8 cellular contexts compared by ENCODE assay signal in genomic region chr14:85532570-85532969, GRCh38. TPM values are rescaled to one million over a fixed set of nuclear protein-coding genes. Genes with fewer than 3 reads are reported as not detected.
DNase-seq lines count a peak whose midpoint lies in the region; ATAC-seq, FAIRE-seq and TF ChIP-seq lines count a peak whose summit lies in the region.

No MANE protein-coding gene starts in this region.

- H2AK5ac ChIP-seq in neuronal stem cell (ENCODE audit: low read depth, low read length) = no peak overlapping the region

- no peak overlapping the region for H3K23ac ChIP-seq in neuronal stem cell (ENCODE audit: low read depth, low read length, poor library complexity)

- H3K4me2 ChIP-seq in A549 (peak overlapping the region; percentile 85), neuronal stem cell (ENCODE audit: insufficient read depth, low read length, poor library complexity, severe bottlenecking) (peak overlapping the region; percentile 93)

- ATAC-seq in A549 (no peak), GM19397 (IDR thresholded peaks at IDR 0.05; ENCODE audit: unreplicated experiment) (no peak)

- peaks cover 14% of the 10 kb centered on the region for H3K4me1 ChIP-seq in A549
- H3K4me1 ChIP-seq in esophagus muscularis mucosa = peaks cover 19 to 63% (median 57%) of the 10 kb centered on the region in 4 donors
- peaks cover 0 to 16% of the 10 kb centered on the region in 2 donors for H3K4me1 ChIP-seq in neuronal stem cell (ENCODE audit: control insufficient read depth in 2 of 2, insufficient read depth in 1 of 2, low read depth in 1 of 2, low read length in 2 of 2)

- no peak overlapping the region for H3K14ac ChIP-seq in neuronal stem cell (ENCODE audit: low read length)

- intact Hi-C loops in esophagus muscularis mucosa (cut with DNase I) = no loop called here

- no peak overlapping the region for H3K18ac ChIP-seq in neuronal stem cell (ENCODE audit: low read length)

- TF ChIP-seq CTCF in A549 (IDR thresholded peaks at IDR 0.05) (no peak), esophagus muscularis mucosa (IDR thresholded peaks at IDR 0.05) (no peak)

- POLR2A ChIA-PET in A549 (lab: Yijun Ruan, JAX) = no interaction called here

- CTCF ChIA-PET in A549 (lab: Yijun Ruan, JAX) = interaction anchor here (1.1 to 1.5 kb wide), 2 partner anchors 45 to 79 kb away, joined by 3 read pairs; no protein-coding TSS in a partner anchor

- no peak for DNase-seq in A549 (ENCODE audit: low read depth in 1 of 2, low spot score in 1 of 2)
- DNase-seq in MG63 = no peak
- DNase-seq in esophagus muscularis mucosa (ENCODE audit: extremely low spot score) = no peak
- DNase-seq in neuronal stem cell (ENCODE audit: low spot score) = no peak
- DNase-seq in COR-L47 (lab: John Stamatoyannopoulos, UW) = no peak
- no peak for DNase-seq in T-helper 2 cell
- no peak for DNase-seq in activated CD4-positive, CD25-positive, alpha-beta regulatory T cell treated with anti-CD3 and anti-CD28 coated beads, Interleukin-2, amount 50 U/mL, for 72 hours

- no peak for TF ChIP-seq EP300 in A549 (IDR thresholded peaks at IDR 0.05)
- TF ChIP-seq EP300 in esophagus muscularis mucosa (IDR thresholded peaks at IDR 0.05) = no peak

- H3K36me3 ChIP-seq in MG63 (no peaks in the 10 kb centered on the region), esophagus muscularis mucosa (no peaks in the 10 kb centered on the region), neuronal stem cell (replicated peaks in 1 of 2; ENCODE audit: control insufficient read depth in 2 of 2, insufficient read depth in 2 of 2, low read length in 2 of 2) (no peaks in the 10 kb centered on the region)

- 8% methylated on average over 6 of the region's 6 CpGs for WGBS in A549 (ENCODE audit: missing lambda C conversion rate)
- WGBS in esophagus muscularis mucosa = 3% methylated on average over 6 of the region's 6 CpGs
- no CpG with 5 or more reads among the region's 6 CpGs for WGBS in neuronal stem cell (ENCODE audit: extremely low coverage in 2 of 2, insufficient read length in 2 of 2, insufficient replicate concordance in 1 of 2), 2 donors

- no peak for FAIRE-seq in A549 (lab: Jason Lieb, UNC)

- no peaks in the 10 kb centered on the region for H3K79me1 ChIP-seq in neuronal stem cell (ENCODE audit: low read depth, low read length)

- no peak overlapping the region for H2BK15ac ChIP-seq in neuronal stem cell (ENCODE audit: low read length)

- no peak overlapping the region for H4K8ac ChIP-seq in neuronal stem cell (ENCODE audit: low read depth, low read length)

- H2BK120ac ChIP-seq in neuronal stem cell (ENCODE audit: low read depth, low read length) = no peak overlapping the region

- H3K9me3 ChIP-seq in A549 (no peaks in the 10 kb centered on the region), MG63 (no peaks in the 10 kb centered on the region), esophagus muscularis mucosa (no peaks in the 10 kb centered on the region), neuronal stem cell (replicated peaks in 1 of 2; ENCODE audit: control insufficient read depth in 2 of 2, insufficient read depth in 1 of 2, low read depth in 1 of 2, low read length in 2 of 2) (no peaks in the 10 kb centered on the region)

- H3K4me3 ChIP-seq in A549 (peak overlapping the region; percentile 51), MG63 (peak overlapping the region; percentile 61), esophagus muscularis mucosa (peak overlapping the region; percentile 59 to 70 (median 60)), neuronal stem cell (ENCODE audit: low read length in 2 of 2) (peak overlapping the region; percentile 3 to 56)

- H3K4ac ChIP-seq in neuronal stem cell (ENCODE audit: low read length) = no peak overlapping the region

- H2AFZ ChIP-seq in neuronal stem cell (ENCODE audit: low read length) = peak overlapping the region; percentile 96

- H2BK12ac ChIP-seq in neuronal stem cell (ENCODE audit: low read length) = no peak overlapping the region

- peak overlapping the region; percentile 58 to 86; a peak in 5 of 6 replicates for H3K27ac ChIP-seq in A549
- peak overlapping the region; percentile 66 to 75 (median 70) for H3K27ac ChIP-seq in esophagus muscularis mucosa (replicated peaks in 1 of 4)
- no peak overlapping the region for H3K27ac ChIP-seq in neuronal stem cell (replicated peaks; ENCODE audit: low read length)

- H3K27me3 ChIP-seq in MG63 = peaks cover 8% of the 10 kb centered on the region; the same call in 1 of the 2 replicates
- peaks cover 0 to 66% (median 16%) of the 10 kb centered on the region in 4 donors for H3K27me3 ChIP-seq in esophagus muscularis mucosa
- peaks cover 2 to 69% (median 35%) of the 10 kb centered on the region in 3 experiments for H3K27me3 ChIP-seq in neuronal stem cell (ENCODE audit: control insufficient read depth in 3 of 3, insufficient read depth in 3 of 3, low read depth in 1 of 3, low read length in 3 of 3)

- no peak overlapping the region for H2BK5ac ChIP-seq in neuronal stem cell (ENCODE audit: low read length)

- no peak overlapping the region for H3K9ac ChIP-seq in neuronal stem cell (ENCODE audit: low read depth, low read length, poor library complexity)

- TF ChIP-seq POLR2A in A549 (IDR thresholded peaks at IDR 0.05; ENCODE audit: low read length) (no peak), esophagus muscularis mucosa (IDR thresholded peaks at IDR 0.05; ENCODE audit: low read depth) (no peak)

- no peak overlapping the region for H4K91ac ChIP-seq in neuronal stem cell (ENCODE audit: low read depth, low read length, poor library complexity)

- TF ChIP-seq RAD21 in A549 (conservative IDR thresholded peaks at IDR 0.05 in 1 of 2, IDR thresholded peaks at IDR 0.05 in 1 of 2) = no peak

TF ChIP-seq in A549, 52 proteins besides CTCF, POLR2A, EP300 and RAD21:
- TF ChIP-seq BHLHE40 (IDR thresholded peaks at IDR 0.05; ENCODE audit: low read depth, low read length) = no peak
- TF ChIP-seq CEBPB (IDR thresholded peaks at IDR 0.05) = no peak
- no peak for TF ChIP-seq ELK1 (IDR thresholded peaks at IDR 0.05; ENCODE audit: low read depth, low read length)
- TF ChIP-seq CHD4 (IDR thresholded peaks at IDR 0.05; ENCODE audit: borderline replicate concordance) = no peak
- TF ChIP-seq USF2 (IDR thresholded peaks at IDR 0.05) = no peak
- TF ChIP-seq HOXB13 (CRISPR knock-in tag; IDR thresholded peaks at IDR 0.05; ENCODE audit: low read depth) = no peak
- no peak for TF ChIP-seq RFX5 (IDR thresholded peaks at IDR 0.05)
- no peak for TF ChIP-seq RCOR1 (IDR thresholded peaks at IDR 0.05; ENCODE audit: low read depth, low read length)
- TF ChIP-seq HDAC2 (IDR thresholded peaks at IDR 0.05) = no peak
- TF ChIP-seq NPAS2 (CRISPR knock-in tag; IDR thresholded peaks at IDR 0.05; ENCODE audit: borderline replicate concordance) = no peak
- TF ChIP-seq HEYL (CRISPR knock-in tag; IDR thresholded peaks at IDR 0.05) = no peak
- no peak for TF ChIP-seq HES2 (IDR thresholded peaks at IDR 0.05)
- TF ChIP-seq MYC (IDR thresholded peaks at IDR 0.05; ENCODE audit: borderline replicate concordance, low read length) = no peak
- no peak for TF ChIP-seq FOXS1 (CRISPR knock-in tag; IDR thresholded peaks at IDR 0.05)
- no peak for TF ChIP-seq BCL3 (IDR thresholded peaks at IDR 0.05)
- no peak for TF ChIP-seq EHF (CRISPR knock-in tag; IDR thresholded peaks at IDR 0.05)
- no peak for TF ChIP-seq RARB (CRISPR knock-in tag; IDR thresholded peaks at IDR 0.05)
- TF ChIP-seq FOSB (CRISPR knock-in tag; IDR thresholded peaks at IDR 0.05) = no peak
- no peak for TF ChIP-seq ZNF302 (CRISPR knock-in tag; IDR thresholded peaks at IDR 0.05)

RNA-seq across cellular contexts. Expression of gene FLRT2, which starts 2.6 kb away (rescaled TPM):
- 6.4 and 7.5 TPM in 2 replicates for polyA plus RNA-seq in A549 (2011; rRNA removed)
- polyA plus RNA-seq in A549 (2012; cell fraction: cytosol; rRNA removed) = 2.6 and 4.2 TPM in 2 replicates
- polyA plus RNA-seq in A549 (2012; cell fraction: nucleus; rRNA removed) = 13.0 and 24.3 TPM in 2 replicates
- 6.6 to 7.0 TPM (median 6.8 TPM) in 3 replicates for polyA plus RNA-seq in A549 (2017; fragmentation: RNase III; extraction: RNeasy Plus Mini Kit Qiagen cat#74134 plus additional on column Dnase treatment)
- polyA minus RNA-seq in A549 (2011; rRNA and poly(A)+ RNA removed) = 12.6 and 13.3 TPM in 2 replicates
- 0.22 and 2.5 TPM in 2 replicates for total RNA-seq in MG63 (2014; rRNA removed; shearing (Covaris generic); ENCODE audit: low replicate concordance)
- 10 to 100 TPM in 2 of 4 donors, 1 to 10 TPM in 2; 2.5 to 13.0 (median 7.9) TPM for total RNA-seq in esophagus muscularis mucosa
- 5.2 TPM for polyA plus RNA-seq in neuronal stem cell (2013, experiment 1 of 2)
- 5.2 TPM for polyA plus RNA-seq in neuronal stem cell (2013, experiment 2 of 2)
